16 cellular contexts compared by ENCODE assay signal in genomic region chr9:137728444-137729311, GRCh38.
"Had no signal": no experiment of that assay in that cellular context is flagged by ENCODE, and none has a peak within 500 bp of the region (broad histone marks: within the 10 kb centered on the region; RNA-seq: fewer than 3 reads in every experiment).

No MANE protein-coding gene starts in this region.

- DNase-seq: activated B cell treated with CpG ODN at 0.5 μM for 24 hours; activated CD4-positive, alpha-beta T cell treated with anti-CD3 and anti-CD28 coated beads, Interleukin-2, amount 10 ng/mL, durations not matched to agents 24 days and 14 days; activated CD8-positive, alpha-beta memory T cell treated with anti-CD3 and anti-CD28 coated beads for 24 hours; activated naive CD4-positive, alpha-beta T cell treated with Interleukin-2 at 50 U/mL for 16 hours; mesenchymal stem cell; SIG-M5; stimulated activated CD4-positive, alpha-beta T cell treated with anti-CD3 and anti-CD28 coated beads, Interleukin-2, amount 100 ng/mL, for 48 hours; stimulated activated naive CD8-positive, alpha-beta T cell treated with anti-CD3 and anti-CD28 coated beads, Interleukin-15, Interleukin-2, amounts not matched to agents 100 U/mL and 50 U/mL, for 24 hours; T-helper 2 cell; upper lobe of left lung had no signal

- H3K27me3 ChIP-seq: upper lobe of left lung had no signal

- H3K27me3 Mint-ChIP-seq: activated B cell treated with CpG ODN at 0.5 μM for 24 hours; activated CD4-positive, alpha-beta T cell treated with anti-CD3 and anti-CD28 coated beads, Interleukin-2, amount 10 ng/mL, durations not matched to agents 24 days and 14 days had no signal

- H3K27ac ChIP-seq: parathyroid adenoma, upper lobe of left lung had no signal

- FAIRE-seq: astrocyte, colon, endometrium, TTC549 had no signal

- H3K4me3 ChIP-seq: upper lobe of left lung had no signal

- H3K4me1 ChIP-seq: parathyroid adenoma had no signal

- H3K4me3 Mint-ChIP-seq: activated B cell treated with CpG ODN at 0.5 μM for 24 hours; activated CD4-positive, alpha-beta T cell treated with anti-CD3 and anti-CD28 coated beads, Interleukin-2, amount 10 ng/mL, durations not matched to agents 24 days and 14 days had no signal

- H3K27ac Mint-ChIP-seq: activated B cell treated with CpG ODN at 0.5 μM for 24 hours; activated CD4-positive, alpha-beta T cell treated with anti-CD3 and anti-CD28 coated beads, Interleukin-2, amount 10 ng/mL, durations not matched to agents 24 days and 14 days had no signal

- ATAC-seq: esophagus mucosa; stimulated activated naive CD8-positive, alpha-beta T cell treated with anti-CD3 and anti-CD28 coated beads, Interleukin-15, Interleukin-2, amounts not matched to agents 100 U/mL and 50 U/mL, for 24 hours had no signal
